10 cellular contexts compared by ENCODE assay signal in genomic region chr12:113271853-113272561, GRCh38.
DNase-seq lines count a peak whose midpoint lies in the region; ATAC-seq and TF ChIP-seq lines count a peak whose summit lies in the region.
"Had no signal": no experiment of that assay in that cellular context is flagged by ENCODE, and none has a peak within 500 bp of the region (broad histone marks: within the 10 kb centered on the region; RNA-seq: fewer than 3 reads in every experiment).

No MANE protein-coding gene starts in this region.

- no peaks in the 10 kb centered on the region for H3K9me3 Mint-ChIP-seq in T-helper 2 cell treated with Interferon-gamma antibody and Interleukin-4, amounts not matched to agents 5 μg/mL and 100 μg/mL, for 36 hours
- H3K9me3 Mint-ChIP-seq in stimulated activated effector memory CD8-positive, alpha-beta T cell treated with anti-CD3 and anti-CD28 coated beads, Interleukin-12 subunit alpha, Interleukin-12 subunit beta, amount 100 ng/mL, for 72 hours = no peaks in the 10 kb centered on the region

- H3K27ac Mint-ChIP-seq in T-helper 2 cell treated with Interferon-gamma antibody and Interleukin-4, amounts not matched to agents 5 μg/mL and 100 μg/mL, for 36 hours = no peak overlapping the region
- peak overlapping the region; percentile 50 for H3K27ac Mint-ChIP-seq in stimulated activated effector memory CD8-positive, alpha-beta T cell treated with anti-CD3 and anti-CD28 coated beads, Interleukin-12 subunit alpha, Interleukin-12 subunit beta, amount 100 ng/mL, for 72 hours

- TF ChIP-seq CTCF in brain microvascular endothelial cell (IDR thresholded peaks at IDR 0.05; ENCODE audit: low read depth, low read length, missing control alignments) (no peak), GM13977 (IDR thresholded peaks at IDR 0.05; ENCODE audit: extremely low read depth, insufficient read depth, missing control alignments) (no peak)

- ATAC-seq in stimulated activated effector memory CD8-positive, alpha-beta T cell treated with anti-CD3 and anti-CD28 coated beads, Interleukin-12 subunit alpha, Interleukin-12 subunit beta, amount 100 ng/mL, for 72 hours = peak; percentile 78
- no peak for ATAC-seq in HG03378 (IDR thresholded peaks at IDR 0.05; ENCODE audit: unreplicated experiment)

- H3K36me3 ChIP-seq in brain microvascular endothelial cell (replicated peaks) = peaks cover 13% of the 10 kb centered on the region

- DNase-seq in T-helper 2 cell treated with Interferon-gamma antibody and Interleukin-4, amounts not matched to agents 5 μg/mL and 100 μg/mL, for 36 hours (ENCODE audit: low spot score) = peak; percentile 17
- DNase-seq in T-helper 2 cell (no peak), brain microvascular endothelial cell (peak; percentile 77), kidney glomerular epithelial cell (lab: John Stamatoyannopoulos, UW) (peak; percentile 69), NCI-H1694 treated with DMSO at 0.1 percent for 48 hours (lab: John Stamatoyannopoulos, UW) (no peak), GM13977 (ENCODE audit: low spot score) (no peak)
- no peak for DNase-seq in stimulated activated effector memory CD8-positive, alpha-beta T cell treated with anti-CD3 and anti-CD28 coated beads, Interleukin-12 subunit alpha, Interleukin-12 subunit beta, amount 100 ng/mL, for 72 hours (ENCODE audit: low spot score in 2 of 2)

- no peak overlapping the region for H3K4me3 Mint-ChIP-seq in T-helper 2 cell treated with Interferon-gamma antibody and Interleukin-4, amounts not matched to agents 5 μg/mL and 100 μg/mL, for 36 hours
- H3K4me3 Mint-ChIP-seq in stimulated activated effector memory CD8-positive, alpha-beta T cell treated with anti-CD3 and anti-CD28 coated beads, Interleukin-12 subunit alpha, Interleukin-12 subunit beta, amount 100 ng/mL, for 72 hours = no peak overlapping the region

- in situ Hi-C loops in brain microvascular endothelial cell (cut with HindIII; ENCODE audit: low pct_ligation_motif_present, low sequenced_read_pairs) = no loop called here
- in situ Hi-C loops in GM13977 (cut with MboI; ENCODE audit: low pct_unique_long_range_greater_than_20kb, low sequenced_read_pairs, unreplicated experiment) = no loop called here

- H3K4me1 Mint-ChIP-seq in T-helper 2 cell treated with Interferon-gamma antibody and Interleukin-4, amounts not matched to agents 5 μg/mL and 100 μg/mL, for 36 hours (ENCODE audit: low read depth) = peaks cover 9% of the 10 kb centered on the region
- H3K4me1 Mint-ChIP-seq in stimulated activated effector memory CD8-positive, alpha-beta T cell treated with anti-CD3 and anti-CD28 coated beads, Interleukin-12 subunit alpha, Interleukin-12 subunit beta, amount 100 ng/mL, for 72 hours = peaks cover 12% of the 10 kb centered on the region

- peak overlapping the region; percentile 27 for H3K4me3 ChIP-seq in brain microvascular endothelial cell (ENCODE audit: low read depth, low read length)
- H3K4me3 ChIP-seq: SK-N-MC had no signal

- no peaks in the 10 kb centered on the region for H3K27me3 ChIP-seq in brain microvascular endothelial cell (replicated peaks)

- H3K27me3 Mint-ChIP-seq in T-helper 2 cell treated with Interferon-gamma antibody and Interleukin-4, amounts not matched to agents 5 μg/mL and 100 μg/mL, for 36 hours (ENCODE audit: low read depth) = no peaks in the 10 kb centered on the region

- H3K27ac ChIP-seq in brain microvascular endothelial cell = peak overlapping the region; percentile 54
- H3K27ac ChIP-seq: 22Rv1, SK-N-MC had no signal

- peaks cover 37% of the 10 kb centered on the region for H3K36me3 Mint-ChIP-seq in T-helper 2 cell treated with Interferon-gamma antibody and Interleukin-4, amounts not matched to agents 5 μg/mL and 100 μg/mL, for 36 hours (ENCODE audit: low read depth)
- H3K36me3 Mint-ChIP-seq in stimulated activated effector memory CD8-positive, alpha-beta T cell treated with anti-CD3 and anti-CD28 coated beads, Interleukin-12 subunit alpha, Interleukin-12 subunit beta, amount 100 ng/mL, for 72 hours = peaks cover 7% of the 10 kb centered on the region

Comparison
In these comparisons a context has a peak if more than half of its experiments do, and no peak if none do; other contexts are left out.
1. DNase-seq: peak in T-helper 2 cell treated with Interferon-gamma antibody and Interleukin-4, amounts not matched to agents 5 μg/mL and 100 μg/mL, for 36 hours (single experiment), brain microvascular endothelial cell (single experiment) and kidney glomerular epithelial cell (single experiment); none in T-helper 2 cell (0 of 5), stimulated activated effector memory CD8-positive, alpha-beta T cell treated with anti-CD3 and anti-CD28 coated beads, Interleukin-12 subunit alpha, Interleukin-12 subunit beta, amount 100 ng/mL, for 72 hours (0 of 2), NCI-H1694 treated with DMSO at 0.1 percent for 48 hours (single experiment) and GM13977 (single experiment).